Comparison of ENCODE assay signal across 8 cellular contexts in genomic region chr6:26420607-26421235, GRCh38. TPM values are rescaled to one million over a fixed set of nuclear protein-coding genes. Genes with fewer than 3 reads are reported as not detected.
A peak's percentile ranks its signal among the peaks of the same experiment; 100 is the strongest.
DNase-seq lines count a peak whose midpoint lies in the region; ATAC-seq and TF ChIP-seq lines count a peak whose summit lies in the region.

No MANE protein-coding gene starts in this region.

- peak overlapping the region; percentile 73 for H3K56ac ChIP-seq in mesendoderm (ENCODE audit: low read length)

- ATAC-seq in upper lobe of left lung (ENCODE audit: low FRiP score in 2 of 2) (peak in 1 of 2 donors; percentile 48), HG03521 (IDR thresholded peaks at IDR 0.05; ENCODE audit: unreplicated experiment) (no peak)

- H3K9ac ChIP-seq in mesendoderm (ENCODE audit: low read length), result peak overlapping the region; percentile 68

- no peak overlapping the region for H2BK15ac ChIP-seq in mesendoderm (replicated peaks; ENCODE audit: low read depth)

- peak overlapping the region; percentile 72 for H3K18ac ChIP-seq in mesendoderm (ENCODE audit: low read length)

- no peaks in the 10 kb centered on the region for H3K79me1 ChIP-seq in mesendoderm (ENCODE audit: low read length)

- TF ChIP-seq EP300 in upper lobe of left lung (IDR thresholded peaks at IDR 0.05), result no peak

- H3K36me3 ChIP-seq in effector memory CD4-positive, alpha-beta T cell (ENCODE audit: control insufficient read depth, insufficient read depth, low read length), result no peaks in the 10 kb centered on the region
- H3K36me3 ChIP-seq in mesendoderm (ENCODE audit: control insufficient read depth, insufficient read depth, low read length) (no peaks in the 10 kb centered on the region), upper lobe of left lung (no peaks in the 10 kb centered on the region)

- H3K4me1 ChIP-seq in effector memory CD4-positive, alpha-beta T cell (ENCODE audit: control insufficient read depth, insufficient read depth, low read length, poor library complexity, severe bottlenecking), result peaks cover 6% of the 10 kb centered on the region
- H3K4me1 ChIP-seq in mesendoderm (ENCODE audit: control insufficient read depth, low read depth, low read length), result no peaks in the 10 kb centered on the region
- peaks cover 12 to 36% (median 26%) of the 10 kb centered on the region in 4 donors for H3K4me1 ChIP-seq in upper lobe of left lung

- no peak overlapping the region for H2AK5ac ChIP-seq in mesendoderm (ENCODE audit: low read length)

- no CpG with 5 or more reads among the region's 6 CpGs for WGBS in mesendoderm (ENCODE audit: extremely low coverage, insufficient coverage, low lambda C conversion rate)
- WGBS in upper lobe of left lung, 2 donors, result 21 to 39% methylated on average over 6 of the region's 6 CpGs

- peaks cover 3% of the 10 kb centered on the region for H3K9me3 ChIP-seq in effector memory CD4-positive, alpha-beta T cell (ENCODE audit: control insufficient read depth, low read length)
- H3K9me3 ChIP-seq in upper lobe of left lung, result no peaks in the 10 kb centered on the region

- H4K8ac ChIP-seq in mesendoderm (ENCODE audit: low read depth, low read length), result no peak overlapping the region

- H2BK5ac ChIP-seq in mesendoderm (ENCODE audit: low read length), result no peak overlapping the region

- H3K27ac ChIP-seq in effector memory CD4-positive, alpha-beta T cell (ENCODE audit: insufficient read depth, low read length, poor library complexity, severe bottlenecking), result peak overlapping the region; percentile 75
- H3K27ac ChIP-seq in mesendoderm (ENCODE audit: low read depth, low read length), result no peak overlapping the region
- peak overlapping the region; percentile 73 to 96 (median 92) for H3K27ac ChIP-seq in upper lobe of left lung

- peak overlapping the region; percentile 66 for H3K4me2 ChIP-seq in mesendoderm (ENCODE audit: low read length)

- no peak overlapping the region for H4K5ac ChIP-seq in mesendoderm (ENCODE audit: low read length)

- DNase-seq in NCI-H146 (lab: John Stamatoyannopoulos, UW) (peak; percentile 3), NCI-H146 treated with DMSO at 0.1 percent for 48 hours (lab: John Stamatoyannopoulos, UW; ENCODE audit: unreplicated experiment) (no peak), HFF-Myc (ENCODE audit: extremely low read depth, low read depth) (no peak), RPMI8226 (peak; percentile 70), mesendoderm (peak; percentile 85), upper lobe of left lung (no peak)
- DNase-seq in effector memory CD4-positive, alpha-beta T cell, result peak in 1 of 3 donors; percentile 2

- peak; percentile 57 for TF ChIP-seq CTCF in HFF-Myc (IDR thresholded peaks at IDR 0.05; ENCODE audit: low read depth, low read length, missing control alignments)
- TF ChIP-seq CTCF in upper lobe of left lung (IDR thresholded peaks at IDR 0.05), result peak in 4 of 6 experiments; percentile 5 to 28 (median 21)

- no peak overlapping the region for H3K4ac ChIP-seq in mesendoderm (ENCODE audit: low read depth, low read length)

- H3K79me2 ChIP-seq in mesendoderm (ENCODE audit: control insufficient read depth, insufficient read depth, low read length), result no peaks in the 10 kb centered on the region

- H2BK120ac ChIP-seq in mesendoderm (ENCODE audit: low read depth, low read length), result no peak overlapping the region

- no peaks in the 10 kb centered on the region for H3K27me3 ChIP-seq in effector memory CD4-positive, alpha-beta T cell (replicated peaks; ENCODE audit: control insufficient read depth, insufficient read depth, low read length, poor library complexity, severe bottlenecking)
- no peaks in the 10 kb centered on the region for H3K27me3 ChIP-seq in mesendoderm (ENCODE audit: insufficient read depth, low read length, poor library complexity)
- no peaks in the 10 kb centered on the region for H3K27me3 ChIP-seq in upper lobe of left lung

- no peak overlapping the region for H3K23ac ChIP-seq in mesendoderm (ENCODE audit: low read length)

- TF ChIP-seq POLR2A in upper lobe of left lung (IDR thresholded peaks at IDR 0.05), result no peak

- H3K4me3 ChIP-seq in HFF-Myc (replicated peaks; ENCODE audit: low read depth, low read length) (peak overlapping the region; percentile 87), mesendoderm (ENCODE audit: low read length) (peak overlapping the region; percentile 28), upper lobe of left lung (peak overlapping the region in 3 of 4 donors; percentile 71 to 81 (median 79))
- peak overlapping the region; percentile 90 for H3K4me3 ChIP-seq in effector memory CD4-positive, alpha-beta T cell (ENCODE audit: insufficient read depth, low read depth, low read length, poor library complexity, severe bottlenecking)

RNA-seq across cellular contexts. Expression of gene BTN3A1, which starts 18.6 kb away (rescaled TPM):
- polyA plus RNA-seq in mesendoderm (2013, experiment 1 of 2), result 0.66 TPM
- 0.84 TPM for polyA plus RNA-seq in mesendoderm (2013, experiment 2 of 2)
- total RNA-seq in upper lobe of left lung, result 10 to 100 TPM; 24.9 to 55.8 (median 34.6) TPM

RNA-seq across cellular contexts. Expression of gene BTN3A3, which starts 19.6 kb away (rescaled TPM):
- polyA plus RNA-seq in mesendoderm (2013, experiment 1 of 2), result 0.13 TPM
- polyA plus RNA-seq in mesendoderm (2013, experiment 2 of 2), result 0.15 TPM
- 10 to 100 TPM; 18.7 to 51.3 (median 38.0) TPM for total RNA-seq in upper lobe of left lung

RNA-seq across cellular contexts. Expression of gene BTN2A1, which starts 37.0 kb away (rescaled TPM):
- polyA plus RNA-seq in mesendoderm (2013, experiment 1 of 2), result 8.8 TPM
- 8.8 TPM for polyA plus RNA-seq in mesendoderm (2013, experiment 2 of 2)
- total RNA-seq in upper lobe of left lung, result 10 to 100 TPM; 17.2 to 34.6 (median 21.2) TPM

RNA-seq across cellular contexts. Expression of gene BTN2A2, which starts 37.8 kb away (rescaled TPM):
- polyA plus RNA-seq in mesendoderm (2013, experiment 1 of 2), result 7.0 TPM
- 6.1 TPM for polyA plus RNA-seq in mesendoderm (2013, experiment 2 of 2)
- total RNA-seq in upper lobe of left lung, result 10 to 100 TPM; 12.2 to 59.7 (median 26.3) TPM

RNA-seq across cellular contexts. Expression of gene BTN3A2, which starts 55.7 kb away (rescaled TPM):
- 0.49 TPM for polyA plus RNA-seq in mesendoderm (2013, experiment 1 of 2)
- polyA plus RNA-seq in mesendoderm (2013, experiment 2 of 2), result 0.52 TPM
- total RNA-seq in upper lobe of left lung, result 10 to 100 TPM; 30.1 to 71.2 (median 54.2) TPM

Comparison
In these comparisons a context has a peak if more than half of its experiments do, and no peak if none do; other contexts are left out.
1. DNase-seq: peak in NCI-H146 (single experiment), RPMI8226 (single experiment) and mesendoderm (single experiment); none in NCI-H146 treated with DMSO at 0.1 percent for 48 hours (single experiment), HFF-Myc (single experiment) and upper lobe of left lung (0 of 2).
2. H3K4me3 ChIP-seq: peak in every context shown above with its lines; median percentile 90 in effector memory CD4-positive, alpha-beta T cell; 87 in HFF-Myc; 79 in upper lobe of left lung; 28 in mesendoderm.